Comparison of ENCODE assay signal across 34 cellular contexts in the genomic region with DNA sequence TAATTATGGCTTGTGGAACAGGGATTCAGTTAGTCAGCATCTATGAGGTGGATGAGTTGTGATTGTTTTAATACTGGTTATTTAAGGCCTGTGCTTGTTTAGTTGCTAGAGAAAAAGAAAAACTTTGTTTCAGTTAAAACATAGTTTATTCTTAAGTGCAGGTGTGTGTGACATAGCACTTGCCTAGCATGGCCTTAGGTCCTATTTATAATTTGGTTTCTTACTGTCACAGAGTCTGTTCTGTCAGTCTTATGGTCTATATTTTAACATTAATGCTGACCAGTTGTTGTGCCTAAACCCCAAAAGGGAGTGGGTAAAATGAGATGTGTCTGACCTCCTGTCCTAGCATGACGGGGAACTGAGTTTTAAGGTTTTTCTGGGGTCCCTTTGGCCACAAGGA.
"Had no signal": no experiment of that assay in that cellular context is flagged by ENCODE, and none has a peak within 500 bp of the region (broad histone marks: within the 10 kb centered on the region; RNA-seq: fewer than 3 reads in every experiment).

No MANE protein-coding gene starts in this region.

- H3K36me3 ChIP-seq: MG63 had no signal

- DNase-seq: Karpas-422, Kasumi-1, MG63, MV-4-11, NCI-H1048, NCI-H1092, NCI-H1092 treated with DMSO at 0.1 percent for 48 hours, NCI-H1105, NCI-H1105 treated with DMSO at 0.1 percent for 48 hours, NCI-H1417, NCI-H1417 treated with DMSO at 0.1 percent for 48 hours, NCI-H1436, NCI-H1436 treated with DMSO at 0.1 percent for 48 hours, NCI-H146, NCI-H1694, NCI-H1694 treated with DMSO at 0.1 percent for 48 hours, NCI-H187, NCI-H187 treated with DMSO at 0.1 percent for 48 hours, NCI-H1930, NCI-H2029, NCI-H2029 treated with DMSO at 0.1 percent for 48 hours, NCI-H2081, NCI-H2081 treated with DMSO at 0.1 percent for 48 hours, NCI-H2107, NCI-H2171, NCI-H2171 treated with DMSO at 0.1 percent for 48 hours, NCI-H2227 treated with DMSO at 0.1 percent for 48 hours, NCI-H226, NCI-H345, NCI-H446, NCI-H446 treated with DMSO at 0.1 percent for 48 hours, NCI-H510A, NCI-H524, NCI-H524 treated with DMSO at 0.1 percent for 48 hours had no signal

- H3K27me3 ChIP-seq: MG63 had no signal

- H3K4me3 ChIP-seq: MG63 had no signal
